12 cellular contexts compared by ENCODE assay signal in genomic region chr7:734214-734613, GRCh38. TPM values are rescaled to one million over a fixed set of nuclear protein-coding genes. Genes with fewer than 3 reads are reported as not detected.
DNase-seq lines count a peak whose midpoint lies in the region; ATAC-seq, FAIRE-seq and TF ChIP-seq lines count a peak whose summit lies in the region.
"Had no signal": no experiment of that assay in that cellular context is flagged by ENCODE, and none has a peak within 500 bp of the region (broad histone marks: within the 10 kb centered on the region; RNA-seq: fewer than 3 reads in every experiment).

No MANE protein-coding gene starts in this region.

- no peak overlapping the region for H4K8ac ChIP-seq in mesenchymal stem cell (ENCODE audit: low read length)

- no peak overlapping the region for H3K18ac ChIP-seq in mesenchymal stem cell (ENCODE audit: low read depth in 1 of 2, low read length in 2 of 2)

- POLR2A ChIA-PET in K562 (lab: Yijun Ruan, JAX): no interaction called here

- no peak for TF ChIP-seq EP300 in K562 (IDR thresholded peaks at IDR 0.05; ENCODE audit: low read length)

- DNase-seq in NCI-H82 (lab: John Stamatoyannopoulos, UW): peak; percentile 5
- no peak for DNase-seq in NCI-H82 treated with DMSO at 0.1 percent for 48 hours (lab: John Stamatoyannopoulos, UW; ENCODE audit: unreplicated experiment)
- peak; percentile 13 for DNase-seq in LHCN-M2 (ENCODE audit: low read depth)
- DNase-seq in K562 (ENCODE audit: extremely low read depth in 1 of 4, low spot score in 3 of 4): peak in 1 of 4 experiments; percentile 39
- DNase-seq in mesenchymal stem cell: no peak
- DNase-seq in C1 segment of cervical spinal cord (lab: John Stamatoyannopoulos, UW): no peak
- no peak for DNase-seq in AG20443 (ENCODE audit: low spot score)
- DNase-seq: CD8-positive, alpha-beta memory T cell; GM23248; H7 had no signal

- intact Hi-C loops in K562 (cut with micrococcal nuclease): no loop called here

- in situ Hi-C loops in K562 (cut with MboI): no loop called here

- no peak overlapping the region for H2BK12ac ChIP-seq in mesenchymal stem cell (ENCODE audit: low read length in 2 of 2)

- H3K9ac ChIP-seq in K562 (ENCODE audit: insufficient read depth in 1 of 2, low read depth in 2 of 2, low read length in 2 of 2) (no peak overlapping the region), mesenchymal stem cell (ENCODE audit: low read length) (no peak overlapping the region)
- H3K9ac ChIP-seq: GM23248 had no signal

- H3K4me1 ChIP-seq in K562 (replicated peaks in 1 of 2; ENCODE audit: control insufficient read depth in 2 of 2, insufficient read depth in 2 of 2, low read length in 2 of 2) (peaks cover 0 to 20% of the 10 kb centered on the region in 2 experiments; a peak in 2 of 5 replicates), mesenchymal stem cell (ENCODE audit: control insufficient read depth, insufficient read depth, low read depth, low read length) (peaks cover 17% of the 10 kb centered on the region)

- 95% methylated on average over 4 of the region's 4 CpGs for WGBS in K562 (ENCODE audit: insufficient coverage, low coverage, missing lambda C conversion rate)
- over 99% methylated on average over 4 of the region's 4 CpGs for WGBS in mesenchymal stem cell

- no peak for TF ChIP-seq POLR2A in K562 (conservative IDR thresholded peaks at IDR 0.05)

- no peak overlapping the region for H3K23ac ChIP-seq in mesenchymal stem cell (ENCODE audit: low read length in 2 of 2)

- no peak for FAIRE-seq in K562 (lab: Jason Lieb, UNC)
- FAIRE-seq: GM12878, GM18507 had no signal

- H2AFZ ChIP-seq in K562 (ENCODE audit: low read depth, low read length) (no peak overlapping the region), mesenchymal stem cell (ENCODE audit: low read depth, low read length) (no peak overlapping the region)
- H2AFZ ChIP-seq: GM23248 had no signal

- H2BK15ac ChIP-seq in mesenchymal stem cell (ENCODE audit: low read depth, poor library complexity, severe bottlenecking): no peak overlapping the region

- no peaks in the 10 kb centered on the region for H4K20me1 ChIP-seq in K562 (replicated peaks; ENCODE audit: control insufficient read depth, insufficient read depth, low read length)

- no peak for TF ChIP-seq CTCF in K562 (IDR thresholded peaks at IDR 0.05 in 2 of 3, conservative IDR thresholded peaks at IDR 0.05 in 1 of 3; ENCODE audit: insufficient read depth in 2 of 3, low read depth in 1 of 3, low read length in 3 of 3)

- H3K4ac ChIP-seq in mesenchymal stem cell (ENCODE audit: low read depth in 1 of 2, low read length in 2 of 2): no peak overlapping the region

- no peak for TF ChIP-seq RAD21 in K562 (CRISPR knock-in tag; conservative IDR thresholded peaks at IDR 0.05 in 1 of 2, IDR thresholded peaks at IDR 0.05 in 1 of 2)

- H3K79me1 ChIP-seq in mesenchymal stem cell (replicated peaks; ENCODE audit: low read length, poor library complexity, severe bottlenecking): peaks cover 12% of the 10 kb centered on the region

- no peak overlapping the region for H3K4me3 ChIP-seq in K562
- no peak overlapping the region for H3K4me3 ChIP-seq in mesenchymal stem cell (ENCODE audit: insufficient read depth in 1 of 2, low read depth in 1 of 2, low read length in 2 of 2)
- H3K4me3 ChIP-seq: GM12878, GM23248 had no signal

- H2AK5ac ChIP-seq in mesenchymal stem cell (ENCODE audit: low read length, severe bottlenecking): no peak overlapping the region

- no TSS peak for BruUV-seq in K562 (replicated peaks; lab: Mats Ljungman, UMichigan)

- H2BK5ac ChIP-seq in mesenchymal stem cell (ENCODE audit: low read depth, low read length, poor library complexity, severe bottlenecking): no peak overlapping the region

- H4K91ac ChIP-seq in mesenchymal stem cell (ENCODE audit: low read length): no peak overlapping the region

- no peak overlapping the region for H3K27ac ChIP-seq in K562 (ENCODE audit: extremely low read depth, low read depth, low read length)
- no peak overlapping the region for H3K27ac ChIP-seq in mesenchymal stem cell (ENCODE audit: low read length, poor library complexity, severe bottlenecking)
- H3K27ac ChIP-seq: GM23248 had no signal

- peaks cover 17% of the 10 kb centered on the region for H3K9me3 ChIP-seq in K562 (replicated peaks; ENCODE audit: control insufficient read depth, insufficient read depth, low read depth, low read length)
- H3K9me3 ChIP-seq in mesenchymal stem cell (ENCODE audit: control insufficient read depth, low read length): peaks cover 14% of the 10 kb centered on the region

- H2BK120ac ChIP-seq in mesenchymal stem cell (ENCODE audit: low read depth, low read length): no peak overlapping the region

- H3K79me2 ChIP-seq in K562 (ENCODE audit: control insufficient read depth, insufficient read depth, low read length): peaks cover 94% of the 10 kb centered on the region

- no peaks in the 10 kb centered on the region for H3K27me3 ChIP-seq in K562 (ENCODE audit: control insufficient read depth in 2 of 2, insufficient read depth in 2 of 2, low read length in 2 of 2)
- H3K27me3 ChIP-seq in mesenchymal stem cell (ENCODE audit: control insufficient read depth in 1 of 2, insufficient read depth in 1 of 2, low read length in 2 of 2): no peaks in the 10 kb centered on the region

- H3K4me2 ChIP-seq in K562 (ENCODE audit: insufficient read depth, low read length): no peak overlapping the region
- no peak overlapping the region for H3K4me2 ChIP-seq in mesenchymal stem cell (ENCODE audit: low read length, poor library complexity, severe bottlenecking)

- no peak for ATAC-seq in K562
- ATAC-seq: GM12878 had no signal

- CTCF ChIA-PET in K562 (lab: Yijun Ruan, JAX; ENCODE audit: low intra/inter-chr PET ratio): no interaction called here

- H3K9me1 ChIP-seq in K562 (ENCODE audit: control insufficient read depth, insufficient read depth, low read length): no peaks in the 10 kb centered on the region

- H3K36me3 ChIP-seq in K562 (ENCODE audit: control insufficient read depth, insufficient read depth, low read length) (peaks cover 87% of the 10 kb centered on the region), mesenchymal stem cell (ENCODE audit: control insufficient read depth in 1 of 2, insufficient read depth in 2 of 2, low read depth in 1 of 2, low read length in 2 of 2) (peaks cover 36 to 46% of the 10 kb centered on the region in 2 experiments)

- H3K14ac ChIP-seq in mesenchymal stem cell (ENCODE audit: low read length in 2 of 2): no peak overlapping the region

RNA-seq across cellular contexts. Expression of gene PRKAR1B, which starts 7.1 kb away (rescaled TPM):
- total RNA-seq in LHCN-M2 (2014; rRNA removed) (21.0 and 23.0 TPM in 2 replicates), K562 (2014; rRNA removed) (28.8 and 37.6 TPM in 2 replicates), K562 (2014; rRNA removed; fragmentation: Illumina TruSeq; extraction: Trizol) (7.7 and 10.5 TPM in 2 replicates), K562 (2015; rRNA removed; fragmentation: Illumina TruSeq; extraction: Trizol) (11.8 and 12.7 TPM in 2 replicates), K562 (2021) (30.5 and 32.0 TPM in 2 replicates)
- 33.2 TPM for polyA plus RNA-seq in LHCN-M2 (2012)
- 17.8 and 33.7 TPM in 2 replicates for total RNA-seq in K562 (2011; cell fraction: chromatin; rRNA removed; ENCODE audit: low replicate concordance)
- total RNA-seq in K562 (2011; cell fraction: nucleolus; rRNA removed): 20.3 and 21.8 TPM in 2 replicates
- 13.3 and 14.8 TPM in 2 replicates for total RNA-seq in K562 (2011; cell fraction: nucleoplasm; rRNA removed)
- polyA plus RNA-seq in K562 (2011; rRNA removed) (8.2 and 15.3 TPM in 2 replicates), K562 (2014; fragmentation: Illumina TruSeq; extraction: Trizol) (9.2 and 20.4 TPM in 2 replicates), K562 (2014; fragmentation: Nextera tagmentation; extraction: Ambion mirVana) (1 to 10 TPM in 1 of 2 experiments, under 1 TPM in 1; 0.99 to 1.2 TPM), K562 (2014; rRNA removed) (18.4 and 19.4 TPM in 2 replicates)
- polyA plus RNA-seq in K562 (2011; cell fraction: cytosol; rRNA removed): 7.5 and 20.4 TPM in 2 replicates
- polyA plus RNA-seq in K562 (2011; cell fraction: nucleus; rRNA removed): 8.1 and 20.7 TPM in 2 replicates
- 13.9 and 25.5 TPM in 2 replicates for polyA plus RNA-seq in K562 (2012)
- polyA minus RNA-seq in K562 (2011; rRNA and poly(A)+ RNA removed): 21.0 and 32.5 TPM in 2 replicates
- 11.3 and 17.8 TPM in 2 replicates for polyA minus RNA-seq in K562 (2011; cell fraction: cytosol; rRNA and poly(A)+ RNA removed)
- polyA minus RNA-seq in K562 (2011; cell fraction: nucleus; rRNA and poly(A)+ RNA removed): 8.5 and 9.8 TPM in 2 replicates
- 5.7 TPM for polyA plus RNA-seq in mesenchymal stem cell (2013, experiment 1 of 2)
- polyA plus RNA-seq in mesenchymal stem cell (2013, experiment 2 of 2): 5.0 TPM

RNA-seq across cellular contexts. Expression of gene DNAAF5, which starts 7.7 kb away (rescaled TPM):
- 55.9 and 68.0 TPM in 2 replicates for total RNA-seq in LHCN-M2 (2014; rRNA removed)
- polyA plus RNA-seq in LHCN-M2 (2012): 26.4 TPM
- 43.7 and 77.7 TPM in 2 replicates for total RNA-seq in K562 (2011; cell fraction: chromatin; rRNA removed; ENCODE audit: low replicate concordance)
- 48.7 and 57.2 TPM in 2 replicates for total RNA-seq in K562 (2011; cell fraction: nucleolus; rRNA removed)
- total RNA-seq in K562 (2011; cell fraction: nucleoplasm; rRNA removed): 27.9 and 34.8 TPM in 2 replicates
- total RNA-seq in K562 (2014; rRNA removed): 35.3 and 61.8 TPM in 2 replicates
- total RNA-seq in K562 (2014; rRNA removed; fragmentation: Illumina TruSeq; extraction: Trizol): 14.2 and 16.4 TPM in 2 replicates
- 19.1 and 20.8 TPM in 2 replicates for total RNA-seq in K562 (2015; rRNA removed; fragmentation: Illumina TruSeq; extraction: Trizol)
- total RNA-seq in K562 (2021): 69.7 and 69.9 TPM in 2 replicates
- polyA plus RNA-seq in K562 (2011; rRNA removed): 12.3 and 33.1 TPM in 2 replicates
- polyA plus RNA-seq in K562 (2011; cell fraction: cytosol; rRNA removed): 24.9 and 63.1 TPM in 2 replicates
- polyA plus RNA-seq in K562 (2011; cell fraction: nucleus; rRNA removed): 29.7 and 48.2 TPM in 2 replicates
- polyA plus RNA-seq in K562 (2012): 35.7 and 58.0 TPM in 2 replicates
- 20.3 and 41.8 TPM in 2 replicates for polyA plus RNA-seq in K562 (2014; fragmentation: Illumina TruSeq; extraction: Trizol)
- 1 to 10 TPM; 3.1 to 5.1 TPM for polyA plus RNA-seq in K562 (2014; fragmentation: Nextera tagmentation; extraction: Ambion mirVana)
- polyA plus RNA-seq in K562 (2014; rRNA removed): 31.9 and 34.0 TPM in 2 replicates
- polyA minus RNA-seq in K562 (2011; rRNA and poly(A)+ RNA removed): 16.2 and 19.7 TPM in 2 replicates
- polyA minus RNA-seq in K562 (2011; cell fraction: cytosol; rRNA and poly(A)+ RNA removed): 41.6 and 44.6 TPM in 2 replicates
- 20.3 and 25.7 TPM in 2 replicates for polyA minus RNA-seq in K562 (2011; cell fraction: nucleus; rRNA and poly(A)+ RNA removed)
- polyA plus RNA-seq in mesenchymal stem cell (2013, experiment 1 of 2): 20.2 TPM
- 15.3 TPM for polyA plus RNA-seq in mesenchymal stem cell (2013, experiment 2 of 2)

Comparison
In these comparisons a context has a peak if more than half of its experiments do, and no peak if none do; other contexts are left out.
1. DNase-seq: peak in NCI-H82 (single experiment) and LHCN-M2 (single experiment); none in NCI-H82 treated with DMSO at 0.1 percent for 48 hours (single experiment), mesenchymal stem cell (single experiment), C1 segment of cervical spinal cord (0 of 14) and AG20443 (single experiment).